ENCODE assay signal across 8 cellular contexts in genomic region chr7:151057737-151057988, GRCh38. TPM values are rescaled to one million over a fixed set of nuclear protein-coding genes. Genes with fewer than 3 reads are reported as not detected.
DNase-seq lines count a peak whose midpoint lies in the region; ATAC-seq and TF ChIP-seq lines count a peak whose summit lies in the region.

Gene CDK5, minus strand, starts transcription at chr7:151057897. Its CDS starts 49 bp downstream, at chr7:151057848.

- no peak within 1 kb of the TSS for H2BK15ac ChIP-seq in neuronal stem cell (ENCODE audit: low read length)

- H3K4me3 Mint-ChIP-seq in CD8-positive, alpha-beta memory T cell: peak within 1 kb of the TSS; percentile 88 to 95 (median 94)
- peak within 1 kb of the TSS; percentile 96 for H3K4me3 Mint-ChIP-seq in endothelial cell (ENCODE audit: unreplicated experiment)

- H2BK12ac ChIP-seq in neuronal stem cell (ENCODE audit: low read length): no peak within 1 kb of the TSS

- peaks cover 1 to 2% of the 10 kb centered on the region in 2 donors for H3K27me3 Mint-ChIP-seq in CD8-positive, alpha-beta memory T cell
- H3K27me3 Mint-ChIP-seq in endothelial cell (ENCODE audit: unreplicated experiment): peaks cover 21% of the 10 kb centered on the region

- H4K91ac ChIP-seq in neuronal stem cell (ENCODE audit: low read depth, low read length, poor library complexity): no peak within 1 kb of the TSS

- peak within 1 kb of the TSS; percentile 88 to 98 (median 98) for H3K27ac Mint-ChIP-seq in CD8-positive, alpha-beta memory T cell
- peak within 1 kb of the TSS; percentile 89 for H3K27ac Mint-ChIP-seq in endothelial cell (ENCODE audit: unreplicated experiment)

- H3K27me3 ChIP-seq in CD8-positive, alpha-beta memory T cell (ENCODE audit: insufficient read depth, low read length, poor library complexity, severe bottlenecking): no peaks in the 10 kb centered on the region
- no peaks in the 10 kb centered on the region for H3K27me3 ChIP-seq in PC-3 (ENCODE audit: low read length)
- H3K27me3 ChIP-seq in neuronal stem cell (ENCODE audit: control insufficient read depth in 3 of 3, insufficient read depth in 3 of 3, low read depth in 1 of 3, low read length in 3 of 3): peaks cover 0 to 30% (median 0%) of the 10 kb centered on the region in 3 experiments

- H3K9me3 ChIP-seq in CD8-positive, alpha-beta memory T cell (ENCODE audit: low read length): no peaks in the 10 kb centered on the region
- H3K9me3 ChIP-seq in PC-3 (ENCODE audit: low read length) (no peaks in the 10 kb centered on the region), neuronal stem cell (replicated peaks in 1 of 2; ENCODE audit: control insufficient read depth in 2 of 2, insufficient read depth in 1 of 2, low read depth in 1 of 2, low read length in 2 of 2) (peaks cover 0 to under 1% of the 10 kb centered on the region in 2 donors)

- peaks cover 27% of the 10 kb centered on the region for H3K79me2 ChIP-seq in PC-3 (ENCODE audit: low read length)

- CTCF ChIA-PET in CD8-positive, alpha-beta memory T cell (lab: Charles Lee): interaction anchor here (0.6 to 1.3 kb wide), 3 partner anchors 30 to 248 kb away, joined by 3 to 6 read pairs (median 4); partner anchors contain the start of gene ABCB8
- CTCF ChIA-PET in PC-3 (lab: Charles Lee): no interaction called here

- peak within 1 kb of the TSS; percentile 89 for H3K9ac ChIP-seq in PC-3 (ENCODE audit: low read length)
- peak within 1 kb of the TSS; percentile 71 for H3K9ac ChIP-seq in neuronal stem cell (ENCODE audit: low read depth, low read length, poor library complexity)

- no peak within 1 kb of the TSS for H3K14ac ChIP-seq in neuronal stem cell (ENCODE audit: low read length)

- H3K36me3 ChIP-seq in CD8-positive, alpha-beta memory T cell (ENCODE audit: insufficient read depth, low read length): no peaks in the 10 kb centered on the region
- H3K36me3 ChIP-seq in PC-3 (ENCODE audit: low read depth, low read length) (no peaks in the 10 kb centered on the region), neuronal stem cell (replicated peaks in 1 of 2; ENCODE audit: control insufficient read depth in 2 of 2, insufficient read depth in 2 of 2, low read length in 2 of 2) (peaks cover under 1 to 13% of the 10 kb centered on the region in 2 donors)

- peaks cover 41% of the 10 kb centered on the region for H3K4me1 ChIP-seq in CD8-positive, alpha-beta memory T cell (ENCODE audit: insufficient read depth, low read length)
- H3K4me1 ChIP-seq in PC-3 (ENCODE audit: insufficient read depth, low read length): peaks cover 41% of the 10 kb centered on the region
- H3K4me1 ChIP-seq in neuronal stem cell (ENCODE audit: control insufficient read depth in 2 of 2, insufficient read depth in 1 of 2, low read depth in 1 of 2, low read length in 2 of 2): peaks cover 25 to 35% of the 10 kb centered on the region in 2 donors

- no peak within 1 kb of the TSS for H2AK5ac ChIP-seq in neuronal stem cell (ENCODE audit: low read depth, low read length)

- H3K4ac ChIP-seq in neuronal stem cell (ENCODE audit: low read length): no peak within 1 kb of the TSS

- POLR2A ChIA-PET in CD8-positive, alpha-beta memory T cell (lab: Charles Lee): interaction anchor here (1.8 to 2.1 kb wide), 2 partner anchors 23 to 30 kb away, joined by 10 read pairs; partner anchors contain the start of genes ABCB8 and FASTK
- POLR2A ChIA-PET in PC-3 (lab: Charles Lee; ENCODE audit: unreplicated experiment): no interaction called here

- H3K4me2 ChIP-seq in PC-3 (ENCODE audit: low read length): peak within 1 kb of the TSS; percentile 99
- H3K4me2 ChIP-seq in neuronal stem cell (ENCODE audit: insufficient read depth, low read length, poor library complexity, severe bottlenecking): peak within 1 kb of the TSS; percentile 72

- no peak within 1 kb of the TSS for H2BK120ac ChIP-seq in neuronal stem cell (ENCODE audit: low read depth, low read length)

- H4K8ac ChIP-seq in neuronal stem cell (ENCODE audit: low read depth, low read length): no peak within 1 kb of the TSS

- peaks cover 24 to 50% (median 37%) of the 10 kb centered on the region in 3 donors for H3K4me1 Mint-ChIP-seq in CD8-positive, alpha-beta memory T cell
- peaks cover 41% of the 10 kb centered on the region for H3K4me1 Mint-ChIP-seq in endothelial cell (ENCODE audit: unreplicated experiment)

- H3K9me2 ChIP-seq in PC-3 (replicated peaks; ENCODE audit: low read length): no peaks in the 10 kb centered on the region

- H2AFZ ChIP-seq in PC-3 (ENCODE audit: low read length) (peak within 1 kb of the TSS; percentile 82), neuronal stem cell (ENCODE audit: low read length) (peak within 1 kb of the TSS; percentile 86)

- peaks cover 0 to 16% (median 1%) of the 10 kb centered on the region in 3 donors for H3K36me3 Mint-ChIP-seq in CD8-positive, alpha-beta memory T cell
- peaks cover 8% of the 10 kb centered on the region for H3K36me3 Mint-ChIP-seq in endothelial cell (ENCODE audit: low read depth, unreplicated experiment)

- H4K20me1 ChIP-seq in PC-3 (ENCODE audit: low read length): no peaks in the 10 kb centered on the region

- no peaks in the 10 kb centered on the region for H3F3A ChIP-seq in PC-3 (ENCODE audit: low read length, unreplicated experiment)

- intact Hi-C loops in PC-3 (cut with micrococcal nuclease): no loop called here

- no peak for ATAC-seq in PC-3
- ATAC-seq in GM18517 (IDR thresholded peaks at IDR 0.05; ENCODE audit: unreplicated experiment): no peak

- H3K4me3 ChIP-seq in CD8-positive, alpha-beta memory T cell (ENCODE audit: low read length): peak within 1 kb of the TSS; percentile 94
- H3K4me3 ChIP-seq in PC-3 (ENCODE audit: low read length) (peak within 1 kb of the TSS; percentile 86), neuronal stem cell (ENCODE audit: low read length in 2 of 2) (peak within 1 kb of the TSS; percentile 61 to 81)

- no peaks in the 10 kb centered on the region for H3K9me3 Mint-ChIP-seq in CD8-positive, alpha-beta memory T cell
- no peaks in the 10 kb centered on the region for H3K9me3 Mint-ChIP-seq in endothelial cell (ENCODE audit: unreplicated experiment)

- peak within 1 kb of the TSS; percentile 91 for H3K27ac ChIP-seq in CD8-positive, alpha-beta memory T cell (ENCODE audit: low read depth, low read length)
- H3K27ac ChIP-seq in PC-3 (ENCODE audit: low read length) (peak within 1 kb of the TSS; percentile 67), neuronal stem cell (replicated peaks; ENCODE audit: low read length) (peak within 1 kb of the TSS; percentile 57)

- TF ChIP-seq CTCF in PC-3 (conservative IDR thresholded peaks at IDR 0.05; ENCODE audit: low read depth, low read length) (no peak), endothelial cell (IDR thresholded peaks at IDR 0.05; ENCODE audit: unreplicated experiment) (no peak)

- peaks cover 2% of the 10 kb centered on the region for H3K79me1 ChIP-seq in neuronal stem cell (ENCODE audit: low read depth, low read length)

- H3K23ac ChIP-seq in neuronal stem cell (ENCODE audit: low read depth, low read length, poor library complexity): peak within 1 kb of the TSS; percentile 15

- no TSS peak for BruUV-seq in PC-3 (replicated peaks; lab: Mats Ljungman, UMichigan)

- no CpG with 5 or more reads among the region's 18 CpGs for WGBS in neuronal stem cell (ENCODE audit: extremely low coverage in 2 of 2, insufficient read length in 2 of 2, insufficient replicate concordance in 1 of 2), 2 donors

- DNase-seq in CD8-positive, alpha-beta memory T cell: no peak
- no peak for DNase-seq in PC-3
- DNase-seq in endothelial cell (ENCODE audit: low spot score): no peak
- DNase-seq in neuronal stem cell (ENCODE audit: low spot score): no peak
- no peak for DNase-seq in stimulated activated naive CD4-positive, alpha-beta T cell (lab: John Stamatoyannopoulos, UW)
- no peak for DNase-seq in NCI-H748 treated with DMSO at 0.1 percent for 48 hours (lab: John Stamatoyannopoulos, UW)
- no peak for DNase-seq in AG08395 (ENCODE audit: low spot score)

- H3K18ac ChIP-seq in neuronal stem cell (ENCODE audit: low read length): peak within 1 kb of the TSS; percentile 66

- no peak within 1 kb of the TSS for H2BK5ac ChIP-seq in neuronal stem cell (ENCODE audit: low read length)

RNA-seq across cellular contexts. Expression of gene CDK5, which starts in this region (rescaled TPM):
- total RNA-seq in CD8-positive, alpha-beta memory T cell: 10 to 100 TPM; 20.5 to 23.2 TPM
- 14.3 TPM for polyA plus RNA-seq in CD8-positive, alpha-beta memory T cell
- total RNA-seq in PC-3 (2014; rRNA removed) (30.6 and 40.1 TPM in 2 replicates), endothelial cell (ENCODE audit: unreplicated experiment) (26.7 TPM)
- polyA plus RNA-seq in neuronal stem cell (2013, experiment 1 of 2): 14.1 TPM
- 13.9 TPM for polyA plus RNA-seq in neuronal stem cell (2013, experiment 2 of 2)
